ENCODE assay signal across 1 cellular context in the genomic region with DNA sequence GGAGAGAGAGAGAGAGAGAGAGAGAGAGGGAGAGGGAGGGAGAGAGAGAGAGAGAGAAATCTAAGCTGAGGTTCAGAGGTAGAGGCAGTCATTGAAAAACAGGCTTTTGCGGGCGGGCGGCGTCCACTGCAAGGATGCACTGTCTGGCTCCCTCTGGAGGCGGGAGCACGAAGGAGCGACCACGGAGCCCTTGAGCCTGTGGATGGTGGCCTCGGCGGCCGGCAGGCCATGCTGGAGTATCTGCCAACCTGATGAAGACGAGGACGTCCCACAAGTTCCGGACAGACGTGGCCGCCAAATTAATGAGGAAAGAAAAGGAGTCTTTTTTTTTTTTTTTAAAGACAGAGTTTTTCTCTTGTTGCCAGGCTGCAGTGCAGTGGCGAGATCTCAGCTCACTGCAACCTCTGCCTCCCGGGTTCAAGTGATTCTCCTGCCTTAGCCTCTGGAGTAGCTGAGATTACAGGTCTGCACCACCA.
TF ChIP-seq lines count a peak whose summit lies in the region.

No MANE protein-coding gene starts in this region.

TF ChIP-seq in HepG2, 621 proteins besides CTCF, POLR2A, EP300 and RAD21 (continued from another document and continues in another):
- TF ChIP-seq, protein P1, sequence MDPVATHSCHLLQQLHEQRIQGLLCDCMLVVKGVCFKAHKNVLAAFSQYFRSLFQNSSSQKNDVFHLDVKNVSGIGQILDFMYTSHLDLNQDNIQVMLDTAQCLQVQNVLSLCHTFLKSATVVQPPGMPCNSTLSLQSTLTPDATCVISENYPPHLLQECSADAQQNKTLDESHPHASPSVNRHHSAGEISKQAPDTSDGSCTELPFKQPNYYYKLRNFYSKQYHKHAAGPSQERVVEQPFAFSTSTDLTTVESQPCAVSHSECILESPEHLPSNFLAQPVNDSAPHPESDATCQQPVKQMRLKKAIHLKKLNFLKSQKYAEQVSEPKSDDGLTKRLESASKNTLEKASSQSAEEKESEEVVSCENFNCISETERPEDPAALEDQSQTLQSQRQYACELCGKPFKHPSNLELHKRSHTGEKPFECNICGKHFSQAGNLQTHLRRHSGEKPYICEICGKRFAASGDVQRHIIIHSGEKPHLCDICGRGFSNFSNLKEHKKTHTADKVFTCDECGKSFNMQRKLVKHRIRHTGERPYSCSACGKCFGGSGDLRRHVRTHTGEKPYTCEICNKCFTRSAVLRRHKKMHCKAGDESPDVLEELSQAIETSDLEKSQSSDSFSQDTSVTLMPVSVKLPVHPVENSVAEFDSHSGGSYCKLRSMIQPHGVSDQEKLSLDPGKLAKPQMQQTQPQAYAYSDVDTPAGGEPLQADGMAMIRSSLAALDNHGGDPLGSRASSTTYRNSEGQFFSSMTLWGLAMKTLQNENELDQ (CRISPR knock-in tag; IDR thresholded peaks at IDR 0.05; ENCODE audit: borderline replicate concordance): no peak
- TF ChIP-seq KDM5B (CRISPR knock-in tag; IDR thresholded peaks at IDR 0.05; ENCODE audit: borderline replicate concordance) (peak; percentile 47; the same call in 1 of the 2 replicates), ZNF891 (CRISPR knock-in tag; IDR thresholded peaks at IDR 0.05) (peak; percentile 61; the same call in 1 of the 2 replicates), KAT2B (IDR thresholded peaks at IDR 0.05; ENCODE audit: borderline replicate concordance, low read depth, low read length) (no peak), ZSCAN25 (CRISPR knock-in tag; IDR thresholded peaks at IDR 0.05) (no peak), CCAR2 (optimal IDR thresholded peaks at IDR 0.05; ENCODE audit: low read depth, low read length) (no peak), KMT2A (CRISPR knock-in tag; IDR thresholded peaks at IDR 0.05) (0 out of 2 replicates have a peak, but pooled peaks have one; percentile 45), SMAD3 (CRISPR knock-in tag; IDR thresholded peaks at IDR 0.05) (no peak; the same call in 1 of the 2 replicates), ZMYM3 (CRISPR knock-in tag; IDR thresholded peaks at IDR 0.05) (peak; percentile 60), RBM39 (IDR thresholded peaks at IDR 0.05; ENCODE audit: low read depth, low read length, poor library complexity, severe bottlenecking) (peak; percentile 82), BORCS8-MEF2B (CRISPR knock-in tag; IDR thresholded peaks at IDR 0.05) (0 out of 2 replicates have a peak, but pooled peaks have one; percentile 31), ZNF451 (CRISPR knock-in tag; IDR thresholded peaks at IDR 0.05) (no peak), ZNF644 (CRISPR knock-in tag; IDR thresholded peaks at IDR 0.05; ENCODE audit: low read depth) (peak; percentile 56; the same call in 1 of the 2 replicates), ZNF441 (CRISPR knock-in tag; IDR thresholded peaks at IDR 0.05; ENCODE audit: borderline replicate concordance) (peak; percentile 2; the same call in 1 of the 2 replicates), POLR2AphosphoS5 (IDR thresholded peaks at IDR 0.05; ENCODE audit: low read depth, low read length) (no peak), IKZF4 (CRISPR knock-in tag; IDR thresholded peaks at IDR 0.05; ENCODE audit: borderline replicate concordance, low read depth, not compliant biosample characterization) (peak; percentile 51), GABPA (IDR thresholded peaks at IDR 0.05; ENCODE audit: low read depth, low read length) (no peak), GABPA (CRISPR knock-in tag; IDR thresholded peaks at IDR 0.05; ENCODE audit: low read depth) (no peak), SRY (CRISPR knock-in tag; IDR thresholded peaks at IDR 0.05) (no peak), ZKSCAN8 (CRISPR knock-in tag; IDR thresholded peaks at IDR 0.05; ENCODE audit: borderline replicate concordance) (0 out of 2 replicates have a peak, but pooled peaks have one; percentile 28), ZNF350 (CRISPR knock-in tag; IDR thresholded peaks at IDR 0.05; ENCODE audit: borderline replicate concordance, low read depth) (peak; percentile 71; the same call in 1 of the 2 replicates), SAP130 (CRISPR knock-in tag; IDR thresholded peaks at IDR 0.05; ENCODE audit: low read depth) (peak; percentile 72), ZEB1 (IDR thresholded peaks at IDR 0.05; ENCODE audit: insufficient replicate concordance, low read depth) (no peak), ZNF766 (CRISPR knock-in tag; IDR thresholded peaks at IDR 0.05; ENCODE audit: borderline replicate concordance) (peak; percentile 69; the same call in 1 of the 2 replicates), FOXA3 (CRISPR knock-in tag; IDR thresholded peaks at IDR 0.05) (no peak), AHR (CRISPR knock-in tag; IDR thresholded peaks at IDR 0.05) (no peak), ZNF768 (CRISPR knock-in tag; IDR thresholded peaks at IDR 0.05) (peak; percentile 47; the same call in 1 of the 2 replicates), LCORL (IDR thresholded peaks at IDR 0.05) (no peak), LCORL (CRISPR knock-in tag; IDR thresholded peaks at IDR 0.05) (peak; percentile 51; the same call in 1 of the 2 replicates), ZNF619 (CRISPR knock-in tag; IDR thresholded peaks at IDR 0.05) (peak; percentile 57; the same call in 1 of the 2 replicates)
- TF ChIP-seq, protein P2, sequence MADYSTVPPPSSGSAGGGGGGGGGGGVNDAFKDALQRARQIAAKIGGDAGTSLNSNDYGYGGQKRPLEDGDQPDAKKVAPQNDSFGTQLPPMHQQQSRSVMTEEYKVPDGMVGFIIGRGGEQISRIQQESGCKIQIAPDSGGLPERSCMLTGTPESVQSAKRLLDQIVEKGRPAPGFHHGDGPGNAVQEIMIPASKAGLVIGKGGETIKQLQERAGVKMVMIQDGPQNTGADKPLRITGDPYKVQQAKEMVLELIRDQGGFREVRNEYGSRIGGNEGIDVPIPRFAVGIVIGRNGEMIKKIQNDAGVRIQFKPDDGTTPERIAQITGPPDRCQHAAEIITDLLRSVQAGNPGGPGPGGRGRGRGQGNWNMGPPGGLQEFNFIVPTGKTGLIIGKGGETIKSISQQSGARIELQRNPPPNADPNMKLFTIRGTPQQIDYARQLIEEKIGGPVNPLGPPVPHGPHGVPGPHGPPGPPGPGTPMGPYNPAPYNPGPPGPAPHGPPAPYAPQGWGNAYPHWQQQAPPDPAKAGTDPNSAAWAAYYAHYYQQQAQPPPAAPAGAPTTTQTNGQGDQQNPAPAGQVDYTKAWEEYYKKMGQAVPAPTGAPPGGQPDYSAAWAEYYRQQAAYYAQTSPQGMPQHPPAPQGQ (CRISPR knock-in tag; IDR thresholded peaks at IDR 0.05; ENCODE audit: borderline replicate concordance): no peak
- TF ChIP-seq, protein P3, sequence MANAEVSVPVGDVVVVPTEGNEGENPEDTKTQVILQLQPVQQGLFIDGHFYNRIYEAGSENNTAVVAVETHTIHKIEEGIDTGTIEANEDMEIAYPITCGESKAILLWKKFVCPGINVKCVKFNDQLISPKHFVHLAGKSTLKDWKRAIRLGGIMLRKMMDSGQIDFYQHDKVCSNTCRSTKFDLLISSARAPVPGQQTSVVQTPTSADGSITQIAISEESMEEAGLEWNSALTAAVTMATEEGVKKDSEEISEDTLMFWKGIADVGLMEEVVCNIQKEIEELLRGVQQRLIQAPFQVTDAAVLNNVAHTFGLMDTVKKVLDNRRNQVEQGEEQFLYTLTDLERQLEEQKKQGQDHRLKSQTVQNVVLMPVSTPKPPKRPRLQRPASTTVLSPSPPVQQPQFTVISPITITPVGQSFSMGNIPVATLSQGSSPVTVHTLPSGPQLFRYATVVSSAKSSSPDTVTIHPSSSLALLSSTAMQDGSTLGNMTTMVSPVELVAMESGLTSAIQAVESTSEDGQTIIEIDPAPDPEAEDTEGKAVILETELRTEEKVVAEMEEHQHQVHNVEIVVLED (CRISPR knock-in tag; IDR thresholded peaks at IDR 0.05; ENCODE audit: borderline replicate concordance): no peak
- TF ChIP-seq, protein P4, sequence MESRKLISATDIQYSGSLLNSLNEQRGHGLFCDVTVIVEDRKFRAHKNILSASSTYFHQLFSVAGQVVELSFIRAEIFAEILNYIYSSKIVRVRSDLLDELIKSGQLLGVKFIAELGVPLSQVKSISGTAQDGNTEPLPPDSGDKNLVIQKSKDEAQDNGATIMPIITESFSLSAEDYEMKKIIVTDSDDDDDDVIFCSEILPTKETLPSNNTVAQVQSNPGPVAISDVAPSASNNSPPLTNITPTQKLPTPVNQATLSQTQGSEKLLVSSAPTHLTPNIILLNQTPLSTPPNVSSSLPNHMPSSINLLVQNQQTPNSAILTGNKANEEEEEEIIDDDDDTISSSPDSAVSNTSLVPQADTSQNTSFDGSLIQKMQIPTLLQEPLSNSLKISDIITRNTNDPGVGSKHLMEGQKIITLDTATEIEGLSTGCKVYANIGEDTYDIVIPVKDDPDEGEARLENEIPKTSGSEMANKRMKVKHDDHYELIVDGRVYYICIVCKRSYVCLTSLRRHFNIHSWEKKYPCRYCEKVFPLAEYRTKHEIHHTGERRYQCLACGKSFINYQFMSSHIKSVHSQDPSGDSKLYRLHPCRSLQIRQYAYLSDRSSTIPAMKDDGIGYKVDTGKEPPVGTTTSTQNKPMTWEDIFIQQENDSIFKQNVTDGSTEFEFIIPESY (CRISPR knock-in tag; IDR thresholded peaks at IDR 0.05): peak; percentile 42; the same call in 1 of the 2 replicates
- TF ChIP-seq, protein P5, sequence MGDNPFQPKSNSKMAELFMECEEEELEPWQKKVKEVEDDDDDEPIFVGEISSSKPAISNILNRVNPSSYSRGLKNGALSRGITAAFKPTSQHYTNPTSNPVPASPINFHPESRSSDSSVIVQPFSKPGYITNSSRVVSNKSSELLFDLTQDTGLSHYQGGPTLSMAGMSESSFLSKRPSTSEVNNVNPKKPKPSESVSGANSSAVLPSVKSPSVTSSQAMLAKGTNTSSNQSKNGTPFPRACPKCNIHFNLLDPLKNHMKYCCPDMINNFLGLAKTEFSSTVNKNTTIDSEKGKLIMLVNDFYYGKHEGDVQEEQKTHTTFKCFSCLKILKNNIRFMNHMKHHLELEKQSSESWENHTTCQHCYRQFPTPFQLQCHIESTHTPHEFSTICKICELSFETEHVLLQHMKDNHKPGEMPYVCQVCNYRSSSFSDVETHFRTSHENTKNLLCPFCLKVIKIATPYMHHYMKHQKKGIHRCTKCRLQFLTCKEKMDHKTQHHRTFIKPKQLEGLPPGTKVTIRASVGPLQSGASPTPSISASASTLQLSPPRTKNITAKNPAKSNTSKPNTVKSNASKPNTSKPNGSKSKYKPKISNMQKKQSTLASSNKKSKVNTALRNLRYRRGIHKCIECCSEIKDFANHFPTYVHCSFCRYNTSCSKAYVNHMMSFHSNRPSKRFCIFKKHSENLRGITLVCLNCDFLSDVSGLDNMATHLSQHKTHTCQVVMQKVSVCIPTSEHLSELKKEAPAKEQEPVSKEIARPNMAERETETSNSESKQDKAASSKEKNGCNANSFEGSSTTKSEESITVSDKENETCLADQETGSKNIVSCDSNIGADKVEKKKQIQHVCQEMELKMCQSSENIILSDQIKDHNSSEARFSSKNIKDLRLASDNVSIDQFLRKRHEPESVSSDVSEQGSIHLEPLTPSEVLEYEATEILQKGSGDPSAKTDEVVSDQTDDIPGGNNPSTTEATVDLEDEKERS (CRISPR knock-in tag; IDR thresholded peaks at IDR 0.05): peak; percentile 55; the same call in 1 of the 2 replicates
- TF ChIP-seq, protein P6, sequence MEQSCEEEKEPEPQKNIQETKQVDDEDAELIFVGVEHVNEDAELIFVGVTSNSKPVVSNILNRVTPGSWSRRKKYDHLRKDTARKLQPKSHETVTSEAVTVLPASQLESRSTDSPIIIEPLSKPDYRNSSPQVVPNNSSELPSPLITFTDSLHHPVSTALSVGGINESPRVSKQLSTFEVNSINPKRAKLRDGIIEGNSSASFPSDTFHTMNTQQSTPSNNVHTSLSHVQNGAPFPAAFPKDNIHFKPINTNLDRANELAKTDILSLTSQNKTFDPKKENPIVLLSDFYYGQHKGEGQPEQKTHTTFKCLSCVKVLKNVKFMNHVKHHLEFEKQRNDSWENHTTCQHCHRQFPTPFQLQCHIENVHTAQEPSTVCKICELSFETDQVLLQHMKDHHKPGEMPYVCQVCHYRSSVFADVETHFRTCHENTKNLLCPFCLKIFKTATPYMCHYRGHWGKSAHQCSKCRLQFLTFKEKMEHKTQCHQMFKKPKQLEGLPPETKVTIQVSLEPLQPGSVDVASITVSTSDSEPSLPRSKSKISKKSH (CRISPR knock-in tag; IDR thresholded peaks at IDR 0.05; ENCODE audit: borderline replicate concordance): 0 out of 2 replicates have a peak, but pooled peaks have one; percentile 30
- TF ChIP-seq, protein P7, sequence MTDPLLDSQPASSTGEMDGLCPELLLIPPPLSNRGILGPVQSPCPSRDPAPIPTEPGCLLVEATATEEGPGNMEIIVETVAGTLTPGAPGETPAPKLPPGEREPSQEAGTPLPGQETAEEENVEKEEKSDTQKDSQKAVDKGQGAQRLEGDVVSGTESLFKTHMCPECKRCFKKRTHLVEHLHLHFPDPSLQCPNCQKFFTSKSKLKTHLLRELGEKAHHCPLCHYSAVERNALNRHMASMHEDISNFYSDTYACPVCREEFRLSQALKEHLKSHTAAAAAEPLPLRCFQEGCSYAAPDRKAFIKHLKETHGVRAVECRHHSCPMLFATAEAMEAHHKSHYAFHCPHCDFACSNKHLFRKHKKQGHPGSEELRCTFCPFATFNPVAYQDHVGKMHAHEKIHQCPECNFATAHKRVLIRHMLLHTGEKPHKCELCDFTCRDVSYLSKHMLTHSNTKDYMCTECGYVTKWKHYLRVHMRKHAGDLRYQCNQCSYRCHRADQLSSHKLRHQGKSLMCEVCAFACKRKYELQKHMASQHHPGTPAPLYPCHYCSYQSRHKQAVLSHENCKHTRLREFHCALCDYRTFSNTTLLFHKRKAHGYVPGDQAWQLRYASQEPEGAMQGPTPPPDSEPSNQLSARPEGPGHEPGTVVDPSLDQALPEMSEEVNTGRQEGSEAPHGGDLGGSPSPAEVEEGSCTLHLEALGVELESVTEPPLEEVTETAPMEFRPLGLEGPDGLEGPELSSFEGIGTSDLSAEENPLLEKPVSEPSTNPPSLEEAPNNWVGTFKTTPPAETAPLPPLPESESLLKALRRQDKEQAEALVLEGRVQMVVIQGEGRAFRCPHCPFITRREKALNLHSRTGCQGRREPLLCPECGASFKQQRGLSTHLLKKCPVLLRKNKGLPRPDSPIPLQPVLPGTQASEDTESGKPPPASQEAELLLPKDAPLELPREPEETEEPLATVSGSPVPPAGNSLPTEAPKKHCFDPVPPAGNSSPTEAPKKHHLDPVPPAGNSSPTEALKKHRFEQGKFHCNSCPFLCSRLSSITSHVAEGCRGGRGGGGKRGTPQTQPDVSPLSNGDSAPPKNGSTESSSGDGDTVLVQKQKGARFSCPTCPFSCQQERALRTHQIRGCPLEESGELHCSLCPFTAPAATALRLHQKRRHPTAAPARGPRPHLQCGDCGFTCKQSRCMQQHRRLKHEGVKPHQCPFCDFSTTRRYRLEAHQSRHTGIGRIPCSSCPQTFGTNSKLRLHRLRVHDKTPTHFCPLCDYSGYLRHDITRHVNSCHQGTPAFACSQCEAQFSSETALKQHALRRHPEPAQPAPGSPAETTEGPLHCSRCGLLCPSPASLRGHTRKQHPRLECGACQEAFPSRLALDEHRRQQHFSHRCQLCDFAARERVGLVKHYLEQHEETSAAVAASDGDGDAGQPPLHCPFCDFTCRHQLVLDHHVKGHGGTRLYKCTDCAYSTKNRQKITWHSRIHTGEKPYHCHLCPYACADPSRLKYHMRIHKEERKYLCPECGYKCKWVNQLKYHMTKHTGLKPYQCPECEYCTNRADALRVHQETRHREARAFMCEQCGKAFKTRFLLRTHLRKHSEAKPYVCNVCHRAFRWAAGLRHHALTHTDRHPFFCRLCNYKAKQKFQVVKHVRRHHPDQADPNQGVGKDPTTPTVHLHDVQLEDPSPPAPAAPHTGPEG (CRISPR knock-in tag; IDR thresholded peaks at IDR 0.05): peak; percentile 91
- TF ChIP-seq, protein P8, sequence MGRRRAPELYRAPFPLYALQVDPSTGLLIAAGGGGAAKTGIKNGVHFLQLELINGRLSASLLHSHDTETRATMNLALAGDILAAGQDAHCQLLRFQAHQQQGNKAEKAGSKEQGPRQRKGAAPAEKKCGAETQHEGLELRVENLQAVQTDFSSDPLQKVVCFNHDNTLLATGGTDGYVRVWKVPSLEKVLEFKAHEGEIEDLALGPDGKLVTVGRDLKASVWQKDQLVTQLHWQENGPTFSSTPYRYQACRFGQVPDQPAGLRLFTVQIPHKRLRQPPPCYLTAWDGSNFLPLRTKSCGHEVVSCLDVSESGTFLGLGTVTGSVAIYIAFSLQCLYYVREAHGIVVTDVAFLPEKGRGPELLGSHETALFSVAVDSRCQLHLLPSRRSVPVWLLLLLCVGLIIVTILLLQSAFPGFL (CRISPR knock-in tag; IDR thresholded peaks at IDR 0.05): no peak
